Comparison of ENCODE assay signal across 23 cellular contexts in the genomic region with DNA sequence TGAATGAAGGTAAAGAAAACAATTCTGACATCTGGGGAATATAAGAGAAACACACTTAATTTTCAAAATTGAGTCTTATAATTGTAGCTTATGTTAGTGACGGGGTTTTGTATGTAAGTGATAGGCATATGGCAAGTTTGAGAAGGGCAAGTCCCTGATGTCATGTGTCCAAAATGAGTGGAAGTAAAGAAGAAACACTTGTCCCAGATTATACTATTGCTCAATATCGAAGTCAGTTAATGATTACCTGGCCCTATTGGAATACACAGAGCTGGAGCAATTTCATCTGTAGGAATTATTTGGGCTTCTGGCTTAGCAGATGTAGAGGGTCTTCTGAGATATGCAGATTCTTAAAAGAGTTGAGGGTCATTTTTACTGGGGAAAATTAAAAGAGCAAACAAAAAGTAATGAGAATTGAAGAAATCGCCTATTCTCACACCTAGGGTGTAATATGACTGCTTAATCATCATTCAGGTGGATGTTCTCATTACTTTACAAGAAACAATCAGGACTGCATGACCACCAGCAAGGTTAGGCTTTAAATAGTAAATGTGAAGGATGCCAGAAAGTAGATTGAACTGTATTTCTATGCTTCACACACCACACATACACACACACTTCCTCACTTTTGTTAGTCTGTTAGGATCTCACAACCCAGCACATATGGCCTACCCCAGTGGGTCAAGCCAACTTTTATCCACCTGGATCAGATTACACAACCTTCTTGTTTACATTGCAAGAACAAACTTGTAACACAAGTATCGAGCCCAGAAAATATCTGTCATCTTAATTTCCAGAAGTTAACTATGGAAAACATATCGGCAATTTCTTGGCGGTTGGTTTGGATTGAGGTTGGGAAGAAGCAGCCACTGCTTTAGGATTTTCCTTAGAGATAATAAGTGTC.
"Had no signal": no experiment of that assay in that cellular context is flagged by ENCODE, and none has a peak within 500 bp of the region (broad histone marks: within the 10 kb centered on the region; RNA-seq: fewer than 3 reads in every experiment).

No MANE protein-coding gene starts in this region.

- H3K9me3 ChIP-seq: gastroesophageal sphincter had no signal

- H3K36me3 Mint-ChIP-seq: activated naive CD8-positive, alpha-beta T cell; brain; memory B cell; naive thymus-derived CD8-positive, alpha-beta T cell had no signal

- H3K36me3 ChIP-seq: gastroesophageal sphincter, heart right ventricle, left lung, transverse colon had no signal

- H3K79me2 ChIP-seq: parathyroid adenoma had no signal

- H2AFZ ChIP-seq: parathyroid adenoma had no signal

- H3K4me1 Mint-ChIP-seq: activated CD4-positive, alpha-beta T cell treated with anti-CD3 and anti-CD28 coated beads, Interleukin-2, amount 10 ng/mL, durations not matched to agents 7 days and 5 days; memory B cell; naive thymus-derived CD8-positive, alpha-beta T cell had no signal

- DNase-seq: activated CD4-positive, alpha-beta T cell treated with anti-CD3 and anti-CD28 coated beads, Interleukin-2, amount 10 ng/mL, durations not matched to agents 7 days and 5 days; activated CD4-positive, CD25-positive, alpha-beta regulatory T cell; activated CD8-positive, alpha-beta memory T cell treated with anti-CD3 and anti-CD28 coated beads, Interleukin-2, amount 50 U/mL, for 48 hours; activated gamma-delta T cell treated with Interleukin-2 at 50 U/mL for 16 hours; amniotic stem cell; cerebellar nuclear complex; effector memory CD4-positive, alpha-beta T cell; heart right ventricle; left lung; naive thymus-derived CD8-positive, alpha-beta T cell; retina; stimulated activated CD4-positive, alpha-beta T cell treated with anti-CD3 and anti-CD28 coated beads, Interleukin-15, amount 100 ng/mL, for 24 hours; stimulated activated CD4-positive, alpha-beta T cell treated with anti-CD3 and anti-CD28 coated beads, Interleukin-4, amount 100 ng/mL, for 24 hours; stimulated activated naive CD4-positive, alpha-beta T cell treated with Interleukin-2 at 50 U/mL for 16 hours; substantia nigra; transverse colon had no signal

- H3K9ac ChIP-seq: parathyroid adenoma had no signal

- H3K27me3 Mint-ChIP-seq: activated CD4-positive, alpha-beta T cell treated with anti-CD3 and anti-CD28 coated beads, Interleukin-2, amount 10 ng/mL, durations not matched to agents 7 days and 5 days; activated naive CD8-positive, alpha-beta T cell; brain; dendritic cell treated with granulocyte-macrophage colony-stimulating factor and Interleukin-4, amounts not matched to agents 40 ng/mL and 50 ng/mL, for 4 days; memory B cell; naive thymus-derived CD8-positive, alpha-beta T cell had no signal

- H3K27me3 ChIP-seq: gastroesophageal sphincter, heart right ventricle, left lung, transverse colon had no signal

- H3K4me3 Mint-ChIP-seq: activated CD4-positive, alpha-beta T cell treated with anti-CD3 and anti-CD28 coated beads, Interleukin-2, amount 10 ng/mL, durations not matched to agents 7 days and 5 days; activated naive CD8-positive, alpha-beta T cell; brain; dendritic cell treated with granulocyte-macrophage colony-stimulating factor and Interleukin-4, amounts not matched to agents 40 ng/mL and 50 ng/mL, for 4 days; memory B cell; naive thymus-derived CD8-positive, alpha-beta T cell had no signal

- H3K4me1 ChIP-seq: gastroesophageal sphincter, heart right ventricle, left lung, parathyroid adenoma, transverse colon had no signal

- H3K27ac Mint-ChIP-seq: activated CD4-positive, alpha-beta T cell treated with anti-CD3 and anti-CD28 coated beads, Interleukin-2, amount 10 ng/mL, durations not matched to agents 7 days and 5 days; activated naive CD8-positive, alpha-beta T cell; brain; dendritic cell treated with granulocyte-macrophage colony-stimulating factor and Interleukin-4, amounts not matched to agents 40 ng/mL and 50 ng/mL, for 4 days; memory B cell; naive thymus-derived CD8-positive, alpha-beta T cell had no signal

- H3K27ac ChIP-seq: gastroesophageal sphincter, heart right ventricle, left lung, parathyroid adenoma, skin epidermis, transverse colon had no signal

- H3K4me3 ChIP-seq: gastroesophageal sphincter, heart right ventricle, left lung, skin epidermis, transverse colon had no signal
